Comparison of ENCODE assay signal across 1 cellular context in the genomic region with DNA sequence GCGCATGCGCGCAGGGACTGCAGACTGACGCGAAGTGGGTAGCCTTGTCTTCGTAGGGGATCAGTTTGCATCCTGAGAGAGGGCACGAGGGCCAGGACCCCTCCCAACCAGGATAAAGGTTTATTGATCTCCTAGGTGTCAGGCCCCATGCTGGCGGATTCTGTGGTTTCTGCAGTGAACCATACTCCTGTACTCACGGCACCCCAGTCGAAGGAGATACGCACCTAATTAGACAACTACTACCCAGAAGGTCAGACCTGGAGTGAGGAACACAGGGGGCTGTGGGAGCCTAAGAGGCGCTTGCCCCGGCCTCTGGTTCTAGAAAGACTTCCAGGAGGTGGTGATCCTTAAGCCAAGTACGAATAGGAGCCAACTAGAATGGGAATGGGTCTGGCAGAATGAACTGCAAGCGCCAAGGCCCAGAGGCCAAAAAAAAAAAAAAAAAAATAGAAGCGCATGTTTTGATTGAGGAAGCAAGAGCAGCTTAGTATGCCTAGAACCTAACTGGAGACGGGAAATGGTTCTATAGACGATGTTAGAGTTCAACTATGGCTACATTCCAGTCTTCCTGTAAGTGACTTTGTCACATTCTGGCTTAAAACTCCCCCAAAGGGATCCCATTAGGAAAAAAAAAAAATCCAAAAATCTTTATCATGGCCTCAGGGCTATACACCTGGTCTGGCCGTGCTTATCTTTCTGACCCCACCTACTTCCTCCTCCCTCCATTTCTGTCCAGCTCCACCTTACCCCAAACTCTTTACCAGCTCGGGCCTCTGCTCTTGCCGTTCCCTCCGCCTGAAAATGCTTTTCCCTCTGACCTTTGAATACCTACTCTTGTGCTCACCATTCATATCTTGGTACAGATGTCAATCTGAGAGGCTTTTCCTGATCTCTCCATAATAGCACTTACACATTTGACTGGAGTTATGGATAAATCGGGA.
TF ChIP-seq lines count a peak whose summit lies in the region.

No MANE protein-coding gene starts in this region.

TF ChIP-seq in K562, 482 proteins besides CTCF, POLR2A, EP300 and RAD21 (continued from another document):
- TF ChIP-seq, protein P1, sequence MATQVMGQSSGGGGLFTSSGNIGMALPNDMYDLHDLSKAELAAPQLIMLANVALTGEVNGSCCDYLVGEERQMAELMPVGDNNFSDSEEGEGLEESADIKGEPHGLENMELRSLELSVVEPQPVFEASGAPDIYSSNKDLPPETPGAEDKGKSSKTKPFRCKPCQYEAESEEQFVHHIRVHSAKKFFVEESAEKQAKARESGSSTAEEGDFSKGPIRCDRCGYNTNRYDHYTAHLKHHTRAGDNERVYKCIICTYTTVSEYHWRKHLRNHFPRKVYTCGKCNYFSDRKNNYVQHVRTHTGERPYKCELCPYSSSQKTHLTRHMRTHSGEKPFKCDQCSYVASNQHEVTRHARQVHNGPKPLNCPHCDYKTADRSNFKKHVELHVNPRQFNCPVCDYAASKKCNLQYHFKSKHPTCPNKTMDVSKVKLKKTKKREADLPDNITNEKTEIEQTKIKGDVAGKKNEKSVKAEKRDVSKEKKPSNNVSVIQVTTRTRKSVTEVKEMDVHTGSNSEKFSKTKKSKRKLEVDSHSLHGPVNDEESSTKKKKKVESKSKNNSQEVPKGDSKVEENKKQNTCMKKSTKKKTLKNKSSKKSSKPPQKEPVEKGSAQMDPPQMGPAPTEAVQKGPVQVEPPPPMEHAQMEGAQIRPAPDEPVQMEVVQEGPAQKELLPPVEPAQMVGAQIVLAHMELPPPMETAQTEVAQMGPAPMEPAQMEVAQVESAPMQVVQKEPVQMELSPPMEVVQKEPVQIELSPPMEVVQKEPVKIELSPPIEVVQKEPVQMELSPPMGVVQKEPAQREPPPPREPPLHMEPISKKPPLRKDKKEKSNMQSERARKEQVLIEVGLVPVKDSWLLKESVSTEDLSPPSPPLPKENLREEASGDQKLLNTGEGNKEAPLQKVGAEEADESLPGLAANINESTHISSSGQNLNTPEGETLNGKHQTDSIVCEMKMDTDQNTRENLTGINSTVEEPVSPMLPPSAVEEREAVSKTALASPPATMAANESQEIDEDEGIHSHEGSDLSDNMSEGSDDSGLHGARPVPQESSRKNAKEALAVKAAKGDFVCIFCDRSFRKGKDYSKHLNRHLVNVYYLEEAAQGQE (CRISPR knock-in tag; IDR thresholded peaks at IDR 0.05; ENCODE audit: low read depth) = no peak
- no peak for TF ChIP-seq MEF2A (IDR thresholded peaks at IDR 0.05; ENCODE audit: control insufficient read depth, low read depth, low read length)
- TF ChIP-seq RCOR1 (IDR thresholded peaks at IDR 0.05; ENCODE audit: borderline replicate concordance in 1 of 2, low read depth in 2 of 2, low read length in 2 of 2) = peak in 1 of 2 experiments; percentile 35; a peak in 1 of 4 replicates
- TF ChIP-seq KLF10 (CRISPR knock-in tag; IDR thresholded peaks at IDR 0.05) = no peak
- no peak for TF ChIP-seq XRCC3 (IDR thresholded peaks at IDR 0.05)
- TF ChIP-seq ZNF23 (CRISPR knock-in tag; IDR thresholded peaks at IDR 0.05) = no peak
- TF ChIP-seq, protein P2, sequence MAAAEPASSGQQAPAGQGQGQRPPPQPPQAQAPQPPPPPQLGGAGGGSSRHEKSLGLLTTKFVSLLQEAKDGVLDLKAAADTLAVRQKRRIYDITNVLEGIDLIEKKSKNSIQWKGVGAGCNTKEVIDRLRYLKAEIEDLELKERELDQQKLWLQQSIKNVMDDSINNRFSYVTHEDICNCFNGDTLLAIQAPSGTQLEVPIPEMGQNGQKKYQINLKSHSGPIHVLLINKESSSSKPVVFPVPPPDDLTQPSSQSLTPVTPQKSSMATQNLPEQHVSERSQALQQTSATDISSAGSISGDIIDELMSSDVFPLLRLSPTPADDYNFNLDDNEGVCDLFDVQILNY (CRISPR knock-in tag; IDR thresholded peaks at IDR 0.05) = no peak
- TF ChIP-seq SMARCA5 (IDR thresholded peaks at IDR 0.05) = no peak
- no peak for TF ChIP-seq BRCA1 (IDR thresholded peaks at IDR 0.05)
- TF ChIP-seq BRCA1 (CRISPR knock-in tag; IDR thresholded peaks at IDR 0.05) = no peak
- TF ChIP-seq BCOR (IDR thresholded peaks at IDR 0.05) = peak; percentile 88
- TF ChIP-seq, protein P3, sequence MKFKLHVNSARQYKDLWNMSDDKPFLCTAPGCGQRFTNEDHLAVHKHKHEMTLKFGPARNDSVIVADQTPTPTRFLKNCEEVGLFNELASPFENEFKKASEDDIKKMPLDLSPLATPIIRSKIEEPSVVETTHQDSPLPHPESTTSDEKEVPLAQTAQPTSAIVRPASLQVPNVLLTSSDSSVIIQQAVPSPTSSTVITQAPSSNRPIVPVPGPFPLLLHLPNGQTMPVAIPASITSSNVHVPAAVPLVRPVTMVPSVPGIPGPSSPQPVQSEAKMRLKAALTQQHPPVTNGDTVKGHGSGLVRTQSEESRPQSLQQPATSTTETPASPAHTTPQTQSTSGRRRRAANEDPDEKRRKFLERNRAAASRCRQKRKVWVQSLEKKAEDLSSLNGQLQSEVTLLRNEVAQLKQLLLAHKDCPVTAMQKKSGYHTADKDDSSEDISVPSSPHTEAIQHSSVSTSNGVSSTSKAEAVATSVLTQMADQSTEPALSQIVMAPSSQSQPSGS (CRISPR knock-in tag; IDR thresholded peaks at IDR 0.05) = no peak
- no peak for TF ChIP-seq TRIM28 (IDR thresholded peaks at IDR 0.05)
- TF ChIP-seq DIDO1 (tag; IDR thresholded peaks at IDR 0.05; ENCODE audit: low read depth) = no peak
- TF ChIP-seq, protein P4, sequence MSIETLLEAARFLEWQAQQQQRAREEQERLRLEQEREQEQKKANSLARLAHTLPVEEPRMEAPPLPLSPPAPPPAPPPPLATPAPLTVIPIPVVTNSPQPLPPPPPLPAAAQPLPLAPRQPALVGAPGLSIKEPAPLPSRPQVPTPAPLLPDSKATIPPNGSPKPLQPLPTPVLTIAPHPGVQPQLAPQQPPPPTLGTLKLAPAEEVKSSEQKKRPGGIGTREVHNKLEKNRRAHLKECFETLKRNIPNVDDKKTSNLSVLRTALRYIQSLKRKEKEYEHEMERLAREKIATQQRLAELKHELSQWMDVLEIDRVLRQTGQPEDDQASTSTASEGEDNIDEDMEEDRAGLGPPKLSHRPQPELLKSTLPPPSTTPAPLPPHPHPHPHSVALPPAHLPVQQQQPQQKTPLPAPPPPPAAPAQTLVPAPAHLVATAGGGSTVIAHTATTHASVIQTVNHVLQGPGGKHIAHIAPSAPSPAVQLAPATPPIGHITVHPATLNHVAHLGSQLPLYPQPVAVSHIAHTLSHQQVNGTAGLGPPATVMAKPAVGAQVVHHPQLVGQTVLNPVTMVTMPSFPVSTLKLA (conservative IDR thresholded peaks at IDR 0.05) = no peak
- no peak for TF ChIP-seq ERF (CRISPR knock-in tag; IDR thresholded peaks at IDR 0.05)
- TF ChIP-seq DDX20 (tag; IDR thresholded peaks at IDR 0.05; ENCODE audit: low read depth) = no peak
- TF ChIP-seq, protein P5, sequence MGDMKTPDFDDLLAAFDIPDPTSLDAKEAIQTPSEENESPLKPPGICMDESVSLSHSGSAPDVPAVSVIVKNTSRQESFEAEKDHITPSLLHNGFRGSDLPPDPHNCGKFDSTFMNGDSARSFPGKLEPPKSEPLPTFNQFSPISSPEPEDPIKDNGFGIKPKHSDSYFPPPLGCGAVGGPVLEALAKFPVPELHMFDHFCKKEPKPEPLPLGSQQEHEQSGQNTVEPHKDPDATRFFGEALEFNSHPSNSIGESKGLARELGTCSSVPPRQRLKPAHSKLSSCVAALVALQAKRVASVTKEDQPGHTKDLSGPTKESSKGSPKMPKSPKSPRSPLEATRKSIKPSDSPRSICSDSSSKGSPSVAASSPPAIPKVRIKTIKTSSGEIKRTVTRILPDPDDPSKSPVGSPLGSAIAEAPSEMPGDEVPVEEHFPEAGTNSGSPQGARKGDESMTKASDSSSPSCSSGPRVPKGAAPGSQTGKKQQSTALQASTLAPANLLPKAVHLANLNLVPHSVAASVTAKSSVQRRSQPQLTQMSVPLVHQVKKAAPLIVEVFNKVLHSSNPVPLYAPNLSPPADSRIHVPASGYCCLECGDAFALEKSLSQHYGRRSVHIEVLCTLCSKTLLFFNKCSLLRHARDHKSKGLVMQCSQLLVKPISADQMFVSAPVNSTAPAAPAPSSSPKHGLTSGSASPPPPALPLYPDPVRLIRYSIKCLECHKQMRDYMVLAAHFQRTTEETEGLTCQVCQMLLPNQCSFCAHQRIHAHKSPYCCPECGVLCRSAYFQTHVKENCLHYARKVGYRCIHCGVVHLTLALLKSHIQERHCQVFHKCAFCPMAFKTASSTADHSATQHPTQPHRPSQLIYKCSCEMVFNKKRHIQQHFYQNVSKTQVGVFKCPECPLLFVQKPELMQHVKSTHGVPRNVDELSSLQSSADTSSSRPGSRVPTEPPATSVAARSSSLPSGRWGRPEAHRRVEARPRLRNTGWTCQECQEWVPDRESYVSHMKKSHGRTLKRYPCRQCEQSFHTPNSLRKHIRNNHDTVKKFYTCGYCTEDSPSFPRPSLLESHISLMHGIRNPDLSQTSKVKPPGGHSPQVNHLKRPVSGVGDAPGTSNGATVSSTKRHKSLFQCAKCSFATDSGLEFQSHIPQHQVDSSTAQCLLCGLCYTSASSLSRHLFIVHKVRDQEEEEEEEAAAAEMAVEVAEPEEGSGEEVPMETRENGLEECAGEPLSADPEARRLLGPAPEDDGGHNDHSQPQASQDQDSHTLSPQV (IDR thresholded peaks at IDR 0.05) = 0 out of 2 replicates have a peak, but pooled peaks have one; percentile 10
- TF ChIP-seq ZNF347 (CRISPR knock-in tag; IDR thresholded peaks at IDR 0.05; ENCODE audit: low read depth) = no peak
- TF ChIP-seq OTX1 (CRISPR knock-in tag; IDR thresholded peaks at IDR 0.05) = no peak
- no peak for TF ChIP-seq SRF (CRISPR knock-in tag; IDR thresholded peaks at IDR 0.05)
- TF ChIP-seq MAFF (IDR thresholded peaks at IDR 0.05; ENCODE audit: low read length) = no peak
- TF ChIP-seq, protein P6, sequence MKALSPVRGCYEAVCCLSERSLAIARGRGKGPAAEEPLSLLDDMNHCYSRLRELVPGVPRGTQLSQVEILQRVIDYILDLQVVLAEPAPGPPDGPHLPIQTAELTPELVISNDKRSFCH (CRISPR knock-in tag; IDR thresholded peaks at IDR 0.05) = no peak
- TF ChIP-seq, protein P6 (tag; IDR thresholded peaks at IDR 0.05) = no peak
- TF ChIP-seq, protein P7, sequence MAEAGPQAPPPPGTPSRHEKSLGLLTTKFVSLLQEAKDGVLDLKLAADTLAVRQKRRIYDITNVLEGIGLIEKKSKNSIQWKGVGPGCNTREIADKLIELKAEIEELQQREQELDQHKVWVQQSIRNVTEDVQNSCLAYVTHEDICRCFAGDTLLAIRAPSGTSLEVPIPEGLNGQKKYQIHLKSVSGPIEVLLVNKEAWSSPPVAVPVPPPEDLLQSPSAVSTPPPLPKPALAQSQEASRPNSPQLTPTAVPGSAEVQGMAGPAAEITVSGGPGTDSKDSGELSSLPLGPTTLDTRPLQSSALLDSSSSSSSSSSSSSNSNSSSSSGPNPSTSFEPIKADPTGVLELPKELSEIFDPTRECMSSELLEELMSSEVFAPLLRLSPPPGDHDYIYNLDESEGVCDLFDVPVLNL (CRISPR knock-in tag; IDR thresholded peaks at IDR 0.05; ENCODE audit: low read depth) = 0 out of 2 replicates have a peak, but pooled peaks have one; percentile 7
- TF ChIP-seq CBFA2T2 (conservative IDR thresholded peaks at IDR 0.05) = peak; percentile 56
- no peak for TF ChIP-seq MAZ (CRISPR knock-in tag; conservative IDR thresholded peaks at IDR 0.05 in 1 of 2, IDR thresholded peaks at IDR 0.05 in 1 of 2)
- TF ChIP-seq NFE2 (IDR thresholded peaks at IDR 0.05; ENCODE audit: low read depth) = no peak
- TF ChIP-seq PML (IDR thresholded peaks at IDR 0.05; ENCODE audit: low read length) = 0 out of 2 replicates have a peak, but pooled peaks have one; percentile 18
- TF ChIP-seq ZNF668 (CRISPR knock-in tag; IDR thresholded peaks at IDR 0.05) = no peak
- TF ChIP-seq ZNF311 (CRISPR knock-in tag; IDR thresholded peaks at IDR 0.05) = no peak
- TF ChIP-seq ETS2 (tag; IDR thresholded peaks at IDR 0.05; ENCODE audit: borderline replicate concordance, poor library complexity, severe bottlenecking) = no peak
- TF ChIP-seq, protein P8, sequence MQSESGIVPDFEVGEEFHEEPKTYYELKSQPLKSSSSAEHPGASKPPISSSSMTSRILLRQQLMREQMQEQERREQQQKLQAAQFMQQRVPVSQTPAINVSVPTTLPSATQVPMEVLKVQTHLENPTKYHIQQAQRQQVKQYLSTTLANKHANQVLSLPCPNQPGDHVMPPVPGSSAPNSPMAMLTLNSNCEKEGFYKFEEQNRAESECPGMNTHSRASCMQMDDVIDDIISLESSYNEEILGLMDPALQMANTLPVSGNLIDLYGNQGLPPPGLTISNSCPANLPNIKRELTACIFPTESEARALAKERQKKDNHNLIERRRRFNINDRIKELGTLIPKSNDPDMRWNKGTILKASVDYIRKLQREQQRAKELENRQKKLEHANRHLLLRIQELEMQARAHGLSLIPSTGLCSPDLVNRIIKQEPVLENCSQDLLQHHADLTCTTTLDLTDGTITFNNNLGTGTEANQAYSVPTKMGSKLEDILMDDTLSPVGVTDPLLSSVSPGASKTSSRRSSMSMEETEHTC (IDR thresholded peaks at IDR 0.05) = no peak
- TF ChIP-seq, protein P9, sequence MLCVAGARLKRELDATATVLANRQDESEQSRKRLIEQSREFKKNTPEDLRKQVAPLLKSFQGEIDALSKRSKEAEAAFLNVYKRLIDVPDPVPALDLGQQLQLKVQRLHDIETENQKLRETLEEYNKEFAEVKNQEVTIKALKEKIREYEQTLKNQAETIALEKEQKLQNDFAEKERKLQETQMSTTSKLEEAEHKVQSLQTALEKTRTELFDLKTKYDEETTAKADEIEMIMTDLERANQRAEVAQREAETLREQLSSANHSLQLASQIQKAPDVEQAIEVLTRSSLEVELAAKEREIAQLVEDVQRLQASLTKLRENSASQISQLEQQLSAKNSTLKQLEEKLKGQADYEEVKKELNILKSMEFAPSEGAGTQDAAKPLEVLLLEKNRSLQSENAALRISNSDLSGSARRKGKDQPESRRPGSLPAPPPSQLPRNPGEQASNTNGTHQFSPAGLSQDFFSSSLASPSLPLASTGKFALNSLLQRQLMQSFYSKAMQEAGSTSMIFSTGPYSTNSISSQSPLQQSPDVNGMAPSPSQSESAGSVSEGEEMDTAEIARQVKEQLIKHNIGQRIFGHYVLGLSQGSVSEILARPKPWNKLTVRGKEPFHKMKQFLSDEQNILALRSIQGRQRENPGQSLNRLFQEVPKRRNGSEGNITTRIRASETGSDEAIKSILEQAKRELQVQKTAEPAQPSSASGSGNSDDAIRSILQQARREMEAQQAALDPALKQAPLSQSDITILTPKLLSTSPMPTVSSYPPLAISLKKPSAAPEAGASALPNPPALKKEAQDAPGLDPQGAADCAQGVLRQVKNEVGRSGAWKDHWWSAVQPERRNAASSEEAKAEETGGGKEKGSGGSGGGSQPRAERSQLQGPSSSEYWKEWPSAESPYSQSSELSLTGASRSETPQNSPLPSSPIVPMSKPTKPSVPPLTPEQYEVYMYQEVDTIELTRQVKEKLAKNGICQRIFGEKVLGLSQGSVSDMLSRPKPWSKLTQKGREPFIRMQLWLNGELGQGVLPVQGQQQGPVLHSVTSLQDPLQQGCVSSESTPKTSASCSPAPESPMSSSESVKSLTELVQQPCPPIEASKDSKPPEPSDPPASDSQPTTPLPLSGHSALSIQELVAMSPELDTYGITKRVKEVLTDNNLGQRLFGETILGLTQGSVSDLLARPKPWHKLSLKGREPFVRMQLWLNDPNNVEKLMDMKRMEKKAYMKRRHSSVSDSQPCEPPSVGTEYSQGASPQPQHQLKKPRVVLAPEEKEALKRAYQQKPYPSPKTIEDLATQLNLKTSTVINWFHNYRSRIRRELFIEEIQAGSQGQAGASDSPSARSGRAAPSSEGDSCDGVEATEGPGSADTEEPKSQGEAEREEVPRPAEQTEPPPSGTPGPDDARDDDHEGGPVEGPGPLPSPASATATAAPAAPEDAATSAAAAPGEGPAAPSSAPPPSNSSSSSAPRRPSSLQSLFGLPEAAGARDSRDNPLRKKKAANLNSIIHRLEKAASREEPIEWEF (CRISPR knock-in tag; IDR thresholded peaks at IDR 0.05) = no peak
